35 cellular contexts compared by ENCODE assay signal in genomic region chr2:221973902-221974301, GRCh38.
"Had no signal": no experiment of that assay in that cellular context is flagged by ENCODE, and none has a peak within 500 bp of the region (broad histone marks: within the 10 kb centered on the region; RNA-seq: fewer than 3 reads in every experiment).

No MANE protein-coding gene starts in this region.

- H3K4me1 ChIP-seq: adrenal gland, body of pancreas, breast epithelium had no signal

- DNase-seq: activated B cell treated with CpG ODN at 0.5 μM for 24 hours; activated CD4-positive, alpha-beta memory T cell treated with anti-CD3 and anti-CD28 coated beads for 36 hours; activated CD4-positive, alpha-beta T cell treated with anti-CD3 and anti-CD28 coated beads for 4 hours; activated CD4-positive, alpha-beta T cell treated with anti-CD3 and anti-CD28 coated beads, Interleukin-2, amount 10 ng/mL, durations not matched to agents 24 days and 14 days; activated CD4-positive, alpha-beta T cell treated with anti-CD3 and anti-CD28 coated beads, Interleukin-2, amount 50 U/mL, for 1 hour; activated CD4-positive, alpha-beta T cell treated with anti-CD3 and anti-CD28 coated beads, Interleukin-2, amount 50 U/mL, for 4 hours; activated CD4-positive, CD25-positive, alpha-beta regulatory T cell treated with anti-CD3 and anti-CD28 coated beads, Interleukin-2, amount 50 U/mL, for 72 hours; activated CD8-positive, alpha-beta memory T cell treated with anti-CD3 and anti-CD28 coated beads, Interleukin-2, amount 50 U/mL, for 4 hours; activated CD8-positive, alpha-beta T cell treated with anti-CD3 and anti-CD28 coated beads for 36 hours; activated effector memory CD4-positive, alpha-beta T cell treated with anti-CD3 and anti-CD28 coated beads, Interleukin-2, amount 50 U/mL, for 16 hours; activated gamma-delta T cell treated with Interleukin-2 at 50 U/mL for 16 hours; activated naive CD4-positive, alpha-beta T cell; activated naive CD4-positive, alpha-beta T cell treated with anti-CD3 and anti-CD28 coated beads for 36 hours; activated naive CD4-positive, alpha-beta T cell treated with anti-CD3 and anti-CD28 coated beads, Interleukin-2, amount 50 U/mL, for 16 hours; activated naive CD8-positive, alpha-beta T cell treated with anti-CD3 and anti-CD28 coated beads for 36 hours; activated T-cell treated with anti-CD3 and anti-CD28 coated beads for 4 hours; activated T-cell treated with anti-CD3 and anti-CD28 coated beads, Interleukin-2, amount 50 U/mL, for 1 hour; activated T-cell treated with anti-CD3 and anti-CD28 coated beads, Interleukin-2, amount 50 U/mL, for 4 hours; activated T-cell treated with anti-CD3 and anti-CD28 coated beads, Interleukin-2, amount 50 U/mL, for 72 hours; adrenal gland; amniotic stem cell; aorta; body of pancreas; brain microvascular endothelial cell; central memory CD4-positive, alpha-beta T cell; T-helper 9 cell had no signal

- H3K9me3 Mint-ChIP-seq: activated B cell treated with CpG ODN at 0.5 μM for 24 hours; activated CD4-positive, alpha-beta memory T cell treated with anti-CD3 and anti-CD28 coated beads for 36 hours; activated CD4-positive, alpha-beta T cell treated with anti-CD3 and anti-CD28 coated beads, Interleukin-2, amount 10 ng/mL, durations not matched to agents 24 days and 14 days; activated CD8-positive, alpha-beta T cell treated with anti-CD3 and anti-CD28 coated beads for 36 hours; activated naive CD4-positive, alpha-beta T cell treated with anti-CD3 and anti-CD28 coated beads for 36 hours; activated T-cell treated with anti-CD3 and anti-CD28 coated beads, Interleukin-2, amount 50 U/mL, for 4 hours; activated T-helper 1 cell treated with anti-CD3 and anti-CD28 coated beads, Interleukin-12 subunit alpha, Interleukin-12 subunit beta, Interleukin-2, Interleukin-4 antibody, amounts not matched to agents 30 ng/mL and 10 ng/mL and 1 ng/mL, durations not matched to agents 14 hours and 24 hours and 36 hours; activated T-helper 17 cell treated with anti-CD3 and anti-CD28 coated beads, Interleukin-2, amount 50 U/mL, for 72 hours; T-helper 2 cell treated with Interferon-gamma antibody and Interleukin-4, amounts not matched to agents 5 μg/mL and 100 μg/mL, for 36 hours had no signal

- H3K9me3 ChIP-seq: adrenal gland, body of pancreas, breast epithelium had no signal

- H3K27ac Mint-ChIP-seq: activated B cell treated with CpG ODN at 0.5 μM for 24 hours; activated CD4-positive, alpha-beta memory T cell treated with anti-CD3 and anti-CD28 coated beads for 36 hours; activated CD4-positive, alpha-beta T cell treated with anti-CD3 and anti-CD28 coated beads, Interleukin-2, amount 10 ng/mL, durations not matched to agents 24 days and 14 days; activated CD8-positive, alpha-beta T cell treated with anti-CD3 and anti-CD28 coated beads for 36 hours; activated naive CD4-positive, alpha-beta T cell treated with anti-CD3 and anti-CD28 coated beads for 36 hours; activated naive CD4-positive, alpha-beta T cell treated with anti-CD3 and anti-CD28 coated beads, Interleukin-2, amount 50 U/mL, for 72 hours; activated naive CD8-positive, alpha-beta T cell treated with anti-CD3 and anti-CD28 coated beads for 36 hours; activated T-cell treated with anti-CD3 and anti-CD28 coated beads, Interleukin-2, amount 50 U/mL, for 72 hours; activated T-helper 1 cell treated with anti-CD3 and anti-CD28 coated beads, Interleukin-12 subunit alpha, Interleukin-12 subunit beta, Interleukin-2, Interleukin-4 antibody, amounts not matched to agents 30 ng/mL and 10 ng/mL and 1 ng/mL, durations not matched to agents 14 hours and 24 hours and 36 hours; activated T-helper 17 cell treated with anti-CD3 and anti-CD28 coated beads, Interleukin-2, amount 50 U/mL, for 72 hours; T-helper 2 cell treated with Interferon-gamma antibody and Interleukin-4, amounts not matched to agents 5 μg/mL and 100 μg/mL, for 36 hours had no signal

- H3K27me3 Mint-ChIP-seq: activated CD4-positive, alpha-beta T cell treated with anti-CD3 and anti-CD28 coated beads, Interleukin-2, amount 10 ng/mL, durations not matched to agents 24 days and 14 days; activated naive CD8-positive, alpha-beta T cell treated with anti-CD3 and anti-CD28 coated beads for 36 hours had no signal

- H3K27me3 ChIP-seq: body of pancreas, brain microvascular endothelial cell, breast epithelium had no signal

- H3K4me1 Mint-ChIP-seq: activated B cell treated with CpG ODN at 0.5 μM for 24 hours; activated CD4-positive, alpha-beta T cell treated with anti-CD3 and anti-CD28 coated beads, Interleukin-2, amount 10 ng/mL, durations not matched to agents 24 days and 14 days; activated naive CD8-positive, alpha-beta T cell treated with anti-CD3 and anti-CD28 coated beads for 36 hours; activated T-helper 17 cell treated with anti-CD3 and anti-CD28 coated beads, Interleukin-2, amount 50 U/mL, for 72 hours had no signal

- H3K36me3 Mint-ChIP-seq: activated CD4-positive, alpha-beta memory T cell treated with anti-CD3 and anti-CD28 coated beads for 36 hours; activated naive CD4-positive, alpha-beta T cell treated with anti-CD3 and anti-CD28 coated beads, Interleukin-2, amount 50 U/mL, for 72 hours; activated naive CD8-positive, alpha-beta T cell treated with anti-CD3 and anti-CD28 coated beads for 36 hours had no signal

- FAIRE-seq: astrocyte, colon, TTC549 had no signal

- H3K4me3 Mint-ChIP-seq: activated B cell treated with CpG ODN at 0.5 μM for 24 hours; activated CD4-positive, alpha-beta memory T cell treated with anti-CD3 and anti-CD28 coated beads for 36 hours; activated CD4-positive, alpha-beta T cell treated with anti-CD3 and anti-CD28 coated beads, Interleukin-2, amount 10 ng/mL, durations not matched to agents 24 days and 14 days; activated CD8-positive, alpha-beta T cell treated with anti-CD3 and anti-CD28 coated beads for 36 hours; activated naive CD4-positive, alpha-beta T cell treated with anti-CD3 and anti-CD28 coated beads for 36 hours; activated naive CD8-positive, alpha-beta T cell treated with anti-CD3 and anti-CD28 coated beads for 36 hours; activated T-cell treated with anti-CD3 and anti-CD28 coated beads, Interleukin-2, amount 50 U/mL, for 4 hours; activated T-cell treated with anti-CD3 and anti-CD28 coated beads, Interleukin-2, amount 50 U/mL, for 72 hours; activated T-helper 1 cell treated with anti-CD3 and anti-CD28 coated beads, Interleukin-12 subunit alpha, Interleukin-12 subunit beta, Interleukin-2, Interleukin-4 antibody, amounts not matched to agents 30 ng/mL and 10 ng/mL and 1 ng/mL, durations not matched to agents 14 hours and 24 hours and 36 hours; activated T-helper 17 cell treated with anti-CD3 and anti-CD28 coated beads, Interleukin-2, amount 50 U/mL, for 72 hours; T-helper 2 cell treated with Interferon-gamma antibody and Interleukin-4, amounts not matched to agents 5 μg/mL and 100 μg/mL, for 36 hours had no signal

- H3K27ac ChIP-seq: adrenal gland, body of pancreas, brain microvascular endothelial cell, breast epithelium, VCaP had no signal

- H3K36me3 ChIP-seq: adrenal gland, brain microvascular endothelial cell, breast epithelium had no signal

- ATAC-seq: activated CD8-positive, alpha-beta T cell treated with anti-CD3 and anti-CD28 coated beads for 36 hours; activated naive CD4-positive, alpha-beta T cell treated with anti-CD3 and anti-CD28 coated beads, Interleukin-2, amount 50 U/mL, for 72 hours; activated T-cell treated with anti-CD3 and anti-CD28 coated beads, Interleukin-2, amount 50 U/mL, for 4 hours; activated T-cell treated with anti-CD3 and anti-CD28 coated beads, Interleukin-2, amount 50 U/mL, for 72 hours; activated T-helper 17 cell treated with anti-CD3 and anti-CD28 coated beads, Interleukin-2, amount 50 U/mL, for 72 hours; body of pancreas had no signal

- H3K4me3 ChIP-seq: adrenal gland, body of pancreas, breast epithelium had no signal
